In the genomic region with DNA sequence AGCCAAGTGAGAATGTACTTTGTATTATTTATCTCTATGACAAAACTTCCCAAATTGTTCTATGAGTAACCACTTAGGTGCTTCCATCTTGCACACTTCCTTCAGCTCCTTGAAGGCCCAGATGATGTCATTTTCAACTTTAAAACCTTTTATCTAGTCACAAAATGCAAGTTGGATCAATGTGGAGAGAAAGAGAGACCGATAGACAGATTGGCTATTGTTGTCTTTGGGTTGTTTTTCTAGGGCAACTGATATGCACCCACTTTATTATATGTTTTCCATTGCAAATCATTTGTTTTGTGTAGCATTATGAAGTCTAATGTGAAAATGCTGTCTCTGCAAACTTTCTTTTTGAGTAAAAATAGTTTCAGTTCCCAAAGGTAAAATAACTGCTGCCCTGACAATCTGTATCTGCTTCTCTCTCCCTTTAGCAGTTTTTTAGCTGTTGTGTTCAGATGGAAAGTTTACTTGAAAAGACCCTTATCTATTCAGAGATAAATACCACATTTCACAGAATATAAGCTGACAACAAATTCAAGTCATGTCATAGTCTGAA, we compare ENCODE assay signal across 11 cellular contexts.
A peak's percentile ranks its signal among the peaks of the same experiment; 100 is the strongest.
DNase-seq lines count a peak whose midpoint lies in the region; ATAC-seq, FAIRE-seq and TF ChIP-seq lines count a peak whose summit lies in the region.
"Had no signal": no experiment of that assay in that cellular context is flagged by ENCODE, and none has a peak within 500 bp of the region (broad histone marks: within the 10 kb centered on the region; RNA-seq: fewer than 3 reads in every experiment).

No MANE protein-coding gene starts in this region.

- peaks cover 0 to 13% (median 0%) of the 10 kb centered on the region in 3 donors for H3K4me1 ChIP-seq in esophagus squamous epithelium

- H3K4me3 Mint-ChIP-seq in stimulated activated effector memory CD8-positive, alpha-beta T cell treated with anti-CD3 and anti-CD28 coated beads, Interleukin-12 subunit alpha, Interleukin-12 subunit beta, amount 100 ng/mL, for 72 hours, result no peak overlapping the region
- H3K4me3 Mint-ChIP-seq in activated T-helper 1 cell treated with anti-CD3 and anti-CD28 coated beads, Interleukin-12 subunit alpha, Interleukin-12 subunit beta, Interleukin-2, Interleukin-4 antibody, amounts not matched to agents 30 ng/mL and 10 ng/mL and 1 ng/mL, durations not matched to agents 14 hours and 24 hours and 36 hours, result no peak overlapping the region

- WGBS in esophagus squamous epithelium, 2 donors, result 73 to 77% methylated on average over 1 of the region's 1 CpG

- no peak overlapping the region for H3K27ac Mint-ChIP-seq in stimulated activated effector memory CD8-positive, alpha-beta T cell treated with anti-CD3 and anti-CD28 coated beads, Interleukin-12 subunit alpha, Interleukin-12 subunit beta, amount 100 ng/mL, for 72 hours
- no peak overlapping the region for H3K27ac Mint-ChIP-seq in activated T-helper 1 cell treated with anti-CD3 and anti-CD28 coated beads, Interleukin-12 subunit alpha, Interleukin-12 subunit beta, Interleukin-2, Interleukin-4 antibody, amounts not matched to agents 30 ng/mL and 10 ng/mL and 1 ng/mL, durations not matched to agents 14 hours and 24 hours and 36 hours
- H3K27ac Mint-ChIP-seq: IgD-negative memory B cell had no signal

- no peaks in the 10 kb centered on the region for H3K36me3 ChIP-seq in esophagus squamous epithelium
- H3K36me3 ChIP-seq: left lung had no signal

- no peak for TF ChIP-seq POLR2A in esophagus squamous epithelium (IDR thresholded peaks at IDR 0.05)

- H3K27me3 ChIP-seq in esophagus squamous epithelium, result no peaks in the 10 kb centered on the region
- H3K27me3 ChIP-seq: left lung had no signal

- peak; percentile 79 for FAIRE-seq in GM18507 (lab: Jason Lieb, UNC)

- H3K27me3 Mint-ChIP-seq in activated T-helper 1 cell treated with anti-CD3 and anti-CD28 coated beads, Interleukin-12 subunit alpha, Interleukin-12 subunit beta, Interleukin-2, Interleukin-4 antibody, amounts not matched to agents 30 ng/mL and 10 ng/mL and 1 ng/mL, durations not matched to agents 14 hours and 24 hours and 36 hours (ENCODE audit: insufficient read depth), result no peaks in the 10 kb centered on the region
- H3K27me3 Mint-ChIP-seq: IgD-negative memory B cell had no signal

- H3K36me3 Mint-ChIP-seq in stimulated activated effector memory CD8-positive, alpha-beta T cell treated with anti-CD3 and anti-CD28 coated beads, Interleukin-12 subunit alpha, Interleukin-12 subunit beta, amount 100 ng/mL, for 72 hours, result no peaks in the 10 kb centered on the region
- H3K36me3 Mint-ChIP-seq in activated T-helper 1 cell treated with anti-CD3 and anti-CD28 coated beads, Interleukin-12 subunit alpha, Interleukin-12 subunit beta, Interleukin-2, Interleukin-4 antibody, amounts not matched to agents 30 ng/mL and 10 ng/mL and 1 ng/mL, durations not matched to agents 14 hours and 24 hours and 36 hours (ENCODE audit: low read depth), result peaks cover 3% of the 10 kb centered on the region

- peak; percentile 93 for ATAC-seq in GM21576 (IDR thresholded peaks at IDR 0.05; ENCODE audit: unreplicated experiment)
- peak; percentile 95 for ATAC-seq in HG03378 (IDR thresholded peaks at IDR 0.05; ENCODE audit: unreplicated experiment)
- ATAC-seq in stimulated activated effector memory CD8-positive, alpha-beta T cell treated with anti-CD3 and anti-CD28 coated beads, Interleukin-12 subunit alpha, Interleukin-12 subunit beta, amount 100 ng/mL, for 72 hours, result no peak
- ATAC-seq: left lung had no signal

- H3K27ac ChIP-seq in esophagus squamous epithelium, result no peak overlapping the region
- H3K27ac ChIP-seq: left lung had no signal

- H3K9me3 ChIP-seq in esophagus squamous epithelium, result no peaks in the 10 kb centered on the region
- H3K9me3 ChIP-seq: left lung had no signal

- DNase-seq in GM18507 (ENCODE audit: extremely low spot score, insufficient read length, low read depth) (no peak), fibroblast of mammary gland (ENCODE audit: low read depth) (peak; percentile 45), esophagus squamous epithelium (lab: John Stamatoyannopoulos, UW) (no peak), putamen (ENCODE audit: low spot score) (no peak)
- no peak for DNase-seq in stimulated activated effector memory CD8-positive, alpha-beta T cell treated with anti-CD3 and anti-CD28 coated beads, Interleukin-12 subunit alpha, Interleukin-12 subunit beta, amount 100 ng/mL, for 72 hours (ENCODE audit: low spot score in 2 of 2)
- DNase-seq in activated T-helper 1 cell treated with anti-CD3 and anti-CD28 coated beads, Interleukin-12 subunit alpha, Interleukin-12 subunit beta, Interleukin-2, Interleukin-4 antibody, amounts not matched to agents 30 ng/mL and 10 ng/mL and 1 ng/mL, durations not matched to agents 14 hours and 24 hours and 36 hours (ENCODE audit: low spot score), result no peak
- DNase-seq: DMS153, left lung had no signal

- intact Hi-C loops in esophagus squamous epithelium (cut with DNase I), result no loop called here
- intact Hi-C loops in activated T-helper 1 cell treated with anti-CD3 and anti-CD28 coated beads, Interleukin-12 subunit alpha, Interleukin-12 subunit beta, Interleukin-2, Interleukin-4 antibody, amounts not matched to agents 30 ng/mL and 10 ng/mL and 1 ng/mL, durations not matched to agents 14 hours and 24 hours and 36 hours (cut with micrococcal nuclease), result loop anchor here (5.0 kb wide), 1 partner anchor 71 kb away; no protein-coding TSS in a partner anchor

- TF ChIP-seq CTCF in fibroblast of mammary gland (conservative IDR thresholded peaks at IDR 0.05; ENCODE audit: control insufficient read depth, insufficient read depth, low read depth, low read length) (no peak), esophagus squamous epithelium (IDR thresholded peaks at IDR 0.05) (no peak)

- H3K4me3 ChIP-seq in fibroblast of mammary gland (ENCODE audit: control insufficient read depth, low read depth, low read length) (no peak overlapping the region), esophagus squamous epithelium (no peak overlapping the region)
- H3K4me3 ChIP-seq: left lung had no signal

- H3K9me3 Mint-ChIP-seq in stimulated activated effector memory CD8-positive, alpha-beta T cell treated with anti-CD3 and anti-CD28 coated beads, Interleukin-12 subunit alpha, Interleukin-12 subunit beta, amount 100 ng/mL, for 72 hours, result no peaks in the 10 kb centered on the region
- H3K9me3 Mint-ChIP-seq in activated T-helper 1 cell treated with anti-CD3 and anti-CD28 coated beads, Interleukin-12 subunit alpha, Interleukin-12 subunit beta, Interleukin-2, Interleukin-4 antibody, amounts not matched to agents 30 ng/mL and 10 ng/mL and 1 ng/mL, durations not matched to agents 14 hours and 24 hours and 36 hours, result no peaks in the 10 kb centered on the region
- H3K9me3 Mint-ChIP-seq: IgD-negative memory B cell had no signal

- peaks cover 6% of the 10 kb centered on the region for H3K4me1 Mint-ChIP-seq in stimulated activated effector memory CD8-positive, alpha-beta T cell treated with anti-CD3 and anti-CD28 coated beads, Interleukin-12 subunit alpha, Interleukin-12 subunit beta, amount 100 ng/mL, for 72 hours
- peaks cover 14% of the 10 kb centered on the region for H3K4me1 Mint-ChIP-seq in activated T-helper 1 cell treated with anti-CD3 and anti-CD28 coated beads, Interleukin-12 subunit alpha, Interleukin-12 subunit beta, Interleukin-2, Interleukin-4 antibody, amounts not matched to agents 30 ng/mL and 10 ng/mL and 1 ng/mL, durations not matched to agents 14 hours and 24 hours and 36 hours (ENCODE audit: low read depth)
